ENCODE assay signal across 8 cellular contexts in genomic region chr2:47173986-47174730, GRCh38. TPM values are rescaled to one million over a fixed set of nuclear protein-coding genes. Genes with fewer than 3 reads are reported as not detected.
DNase-seq lines count a peak whose midpoint lies in the region; ATAC-seq and TF ChIP-seq lines count a peak whose summit lies in the region.

No MANE protein-coding gene starts in this region.

- no peak for ATAC-seq in central memory CD8-positive, alpha-beta T cell (replicated peaks; ENCODE audit: extremely low read depth, poor library complexity, severe bottlenecking)
- ATAC-seq in naive B cell (ENCODE audit: low read depth in 2 of 2) (no peak), HG02642 (IDR thresholded peaks at IDR 0.05; ENCODE audit: poor library complexity, unreplicated experiment) (no peak)

- peaks cover 61% of the 10 kb centered on the region for H4K20me1 ChIP-seq in Karpas-422 (ENCODE audit: insufficient read depth, low read depth, low read length)

- H3K27ac ChIP-seq in Karpas-422 (ENCODE audit: low read length) = peak overlapping the region; percentile 68

- peaks cover 78% of the 10 kb centered on the region for H3K4me1 Mint-ChIP-seq in central memory CD8-positive, alpha-beta T cell
- peaks cover 46 to 75% (median 74%) of the 10 kb centered on the region in 3 donors for H3K4me1 Mint-ChIP-seq in naive B cell

- no peaks in the 10 kb centered on the region for H3K27me3 Mint-ChIP-seq in central memory CD8-positive, alpha-beta T cell
- peaks cover 0 to 5% (median 0%) of the 10 kb centered on the region in 3 donors for H3K27me3 Mint-ChIP-seq in naive B cell

- H3K9ac ChIP-seq in Karpas-422 (ENCODE audit: low read length) = peak overlapping the region; percentile 100

- H3K4me2 ChIP-seq in Karpas-422 (ENCODE audit: low read depth, low read length, poor library complexity, severe bottlenecking) = peak overlapping the region; percentile 83

- no peak overlapping the region for H2AFZ ChIP-seq in Karpas-422 (ENCODE audit: low read length)

- H3K9me2 ChIP-seq in Karpas-422 (replicated peaks; ENCODE audit: insufficient read depth, low read length) = no peaks in the 10 kb centered on the region

- peak overlapping the region; percentile 100 for H3K27ac Mint-ChIP-seq in central memory CD8-positive, alpha-beta T cell (ENCODE audit: low read depth)
- H3K27ac Mint-ChIP-seq in naive B cell = peak overlapping the region in 5 of 6 donors; percentile 93 to 100 (median 98)

- DNase-seq in AG09309 (ENCODE audit: low read depth) = no peak
- no peak for DNase-seq in Karpas-422
- DNase-seq in central memory CD8-positive, alpha-beta T cell (ENCODE audit: low spot score in 2 of 2) = no peak
- no peak for DNase-seq in naive B cell
- no peak for DNase-seq in epidermal melanocyte (ENCODE audit: insufficient read length, low spot score)
- no peak for DNase-seq in Ammon's horn (ENCODE audit: low spot score)
- DNase-seq in stimulated activated CD4-positive, alpha-beta T cell treated with anti-CD3 and anti-CD28 coated beads, Interleukin-15, amount 100 ng/mL, for 24 hours = no peak

- peaks cover 71% of the 10 kb centered on the region for H3K4me1 ChIP-seq in Karpas-422 (ENCODE audit: low read length)

- no peaks in the 10 kb centered on the region for H3K9me3 ChIP-seq in Karpas-422 (ENCODE audit: low read length)

- peak overlapping the region; percentile 89 for H3K4me3 ChIP-seq in AG09309 (ENCODE audit: control insufficient read depth, low read depth, low read length)
- peak overlapping the region; percentile 96 for H3K4me3 ChIP-seq in Karpas-422 (ENCODE audit: low read length)

- H3K36me3 Mint-ChIP-seq in central memory CD8-positive, alpha-beta T cell (ENCODE audit: insufficient read depth) = peaks cover 34% of the 10 kb centered on the region
- peaks cover 0 to 9% of the 10 kb centered on the region in 2 donors for H3K36me3 Mint-ChIP-seq in naive B cell

- H3K4me3 Mint-ChIP-seq in central memory CD8-positive, alpha-beta T cell = peak overlapping the region; percentile 100
- peak overlapping the region; percentile 90 to 100 (median 98) for H3K4me3 Mint-ChIP-seq in naive B cell

- H3K9me3 Mint-ChIP-seq in central memory CD8-positive, alpha-beta T cell = no peaks in the 10 kb centered on the region
- peaks cover 0 to 7% (median 0%) of the 10 kb centered on the region in 7 donors for H3K9me3 Mint-ChIP-seq in naive B cell

- H3K36me3 ChIP-seq in Karpas-422 (ENCODE audit: insufficient read depth, low read length) = peaks cover 44% of the 10 kb centered on the region

- H3K27me3 ChIP-seq in Karpas-422 (ENCODE audit: low read length) = no peaks in the 10 kb centered on the region

- peaks cover 71% of the 10 kb centered on the region for H3K79me2 ChIP-seq in Karpas-422 (ENCODE audit: low read length)

- TF ChIP-seq CTCF in AG09309 (IDR thresholded peaks at IDR 0.05; ENCODE audit: control insufficient read depth, insufficient read depth, low read depth, low read length, missing control alignments) = no peak

RNA-seq across cellular contexts. Expression of gene CALM2, which starts 2.2 kb away (rescaled TPM):
- 240 and 403 TPM in 2 replicates for total RNA-seq in Karpas-422 (2014; rRNA removed; shearing (Covaris generic); ENCODE audit: low replicate concordance)
- polyA plus RNA-seq in naive B cell (ENCODE audit: low read depth in 6 of 6) = 1,000 to 10,000 TPM in 2 of 6 donors, 100 to 1,000 TPM in 4; 800 to 1,508 (median 920) TPM

RNA-seq across cellular contexts. Expression of gene STPG4, which starts 19.1 kb away (rescaled TPM):
- 0.18 TPM in 1 of 2 replicates, not detected in the other for total RNA-seq in Karpas-422 (2014; rRNA removed; shearing (Covaris generic); ENCODE audit: low replicate concordance)
- polyA plus RNA-seq in naive B cell (ENCODE audit: low read depth in 6 of 6) = under 1 TPM in 2 of 6 donors, not detected in 4; 0.41 to 0.66 TPM
